ENCODE assay signal across 9 cellular contexts in the genomic region with DNA sequence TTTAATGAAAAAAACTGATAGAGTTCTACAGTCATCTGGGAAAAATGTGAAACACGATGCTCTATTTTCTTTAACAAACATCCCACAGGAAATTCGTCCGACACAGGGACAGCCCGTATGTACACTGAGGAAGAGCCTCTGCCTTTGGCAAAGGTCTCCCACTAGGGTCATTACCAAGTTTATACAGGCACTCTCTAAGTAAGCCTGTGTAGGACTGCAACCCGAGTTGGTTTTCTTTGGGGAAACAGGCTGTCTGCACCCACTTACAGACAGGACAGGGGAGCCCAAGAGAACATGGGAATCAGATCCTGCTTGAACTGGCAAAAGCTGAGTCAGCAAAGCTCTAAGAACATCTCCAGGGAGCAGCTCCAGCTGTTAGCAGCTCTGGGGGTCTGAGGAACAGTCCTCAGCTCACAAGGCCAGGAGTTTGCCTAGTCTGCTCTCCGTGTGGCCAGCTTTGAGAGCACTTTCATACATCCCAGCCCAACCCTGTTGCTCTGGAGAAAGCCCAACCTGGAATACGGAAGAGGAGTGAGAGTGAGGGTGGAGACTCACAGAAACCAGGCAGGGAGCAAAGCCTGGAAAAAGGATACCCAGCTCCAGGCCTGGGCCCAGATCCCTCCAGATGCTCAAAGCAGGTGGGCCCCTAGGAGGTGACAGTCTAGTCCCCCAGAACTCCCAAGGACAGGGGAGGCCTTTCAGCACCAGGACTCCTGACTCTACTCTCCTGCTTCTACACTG. TPM values are rescaled to one million over a fixed set of nuclear protein-coding genes. Genes with fewer than 3 reads are reported as not detected.
DNase-seq lines count a peak whose midpoint lies in the region; ATAC-seq and TF ChIP-seq lines count a peak whose summit lies in the region.
"Had no signal": no experiment of that assay in that cellular context is flagged by ENCODE, and none has a peak within 500 bp of the region (broad histone marks: within the 10 kb centered on the region; RNA-seq: fewer than 3 reads in every experiment).

No MANE protein-coding gene starts in this region.

- peaks cover 13 to 14% of the 10 kb centered on the region in 2 donors for H3K4me1 ChIP-seq in neuronal stem cell (ENCODE audit: control insufficient read depth in 2 of 2, insufficient read depth in 1 of 2, low read depth in 1 of 2, low read length in 2 of 2)

- H3K4me2 ChIP-seq in neuronal stem cell (ENCODE audit: insufficient read depth, low read length, poor library complexity, severe bottlenecking): no peak overlapping the region

- H3K14ac ChIP-seq in neuronal stem cell (ENCODE audit: low read length): no peak overlapping the region

- H3K27me3 ChIP-seq in neuronal stem cell (ENCODE audit: control insufficient read depth in 3 of 3, insufficient read depth in 3 of 3, low read depth in 1 of 3, low read length in 3 of 3): peaks cover 0 to 19% (median 0%) of the 10 kb centered on the region in 3 experiments

- no peak overlapping the region for H2BK12ac ChIP-seq in neuronal stem cell (ENCODE audit: low read length)

- no peaks in the 10 kb centered on the region for H3K9me3 ChIP-seq in neuronal stem cell (replicated peaks in 1 of 2; ENCODE audit: control insufficient read depth in 2 of 2, insufficient read depth in 1 of 2, low read depth in 1 of 2, low read length in 2 of 2)

- POLR2A ChIA-PET in WTC11 (lab: Charles Lee): interaction anchor here (0.5 to 1.0 kb wide), 3 partner anchors 13 to 226 kb away, joined by 3 read pairs; no protein-coding TSS in a partner anchor

- no peak overlapping the region for H3K27ac ChIP-seq in neuronal stem cell (replicated peaks; ENCODE audit: low read length)

- no peak overlapping the region for H2AK5ac ChIP-seq in neuronal stem cell (ENCODE audit: low read depth, low read length)

- peak; percentile 62 for ATAC-seq in WTC11
- no peak for ATAC-seq in GM21529 (IDR thresholded peaks at IDR 0.05; ENCODE audit: unreplicated experiment)
- ATAC-seq in HG02642 (IDR thresholded peaks at IDR 0.05; ENCODE audit: poor library complexity, unreplicated experiment): no peak

- no peak overlapping the region for H3K4ac ChIP-seq in neuronal stem cell (ENCODE audit: low read length)

- no peak overlapping the region for H4K91ac ChIP-seq in neuronal stem cell (ENCODE audit: low read depth, low read length, poor library complexity)

- H3K4me1 Mint-ChIP-seq in CD14-positive monocyte (peaks cover 41% of the 10 kb centered on the region), WTC11 (peaks cover 27% of the 10 kb centered on the region)

- H3K27me3 Mint-ChIP-seq in CD14-positive monocyte (ENCODE audit: low read depth in 3 of 3): no peaks in the 10 kb centered on the region
- peaks cover 6% of the 10 kb centered on the region for H3K27me3 Mint-ChIP-seq in WTC11 (ENCODE audit: low read depth)

- H3K4me3 ChIP-seq in foreskin fibroblast (ENCODE audit: low read depth in 1 of 2, low read length in 2 of 2) (peak overlapping the region; percentile 56 to 92), neuronal stem cell (ENCODE audit: low read length in 2 of 2) (no peak overlapping the region)

- H3K36me3 Mint-ChIP-seq in CD14-positive monocyte (peaks cover 7 to 8% of the 10 kb centered on the region in 2 donors), WTC11 (peaks cover 2% of the 10 kb centered on the region; the same call in 1 of the 2 replicates)

- H3K9ac ChIP-seq in neuronal stem cell (ENCODE audit: low read depth, low read length, poor library complexity): no peak overlapping the region

- no peak overlapping the region for H3K18ac ChIP-seq in neuronal stem cell (ENCODE audit: low read length)

- H2BK120ac ChIP-seq in neuronal stem cell (ENCODE audit: low read depth, low read length): no peak overlapping the region

- H3K27ac Mint-ChIP-seq in CD14-positive monocyte (peak overlapping the region in 4 of 7 donors; percentile 0 to 90 (median 57)), WTC11 (peak overlapping the region; percentile 78)

- no peak overlapping the region for H2BK5ac ChIP-seq in neuronal stem cell (ENCODE audit: low read length)

- H4K8ac ChIP-seq in neuronal stem cell (ENCODE audit: low read depth, low read length): no peak overlapping the region

- H2BK15ac ChIP-seq in neuronal stem cell (ENCODE audit: low read length): no peak overlapping the region

- TF ChIP-seq CTCF in CD14-positive monocyte (IDR thresholded peaks at IDR 0.05) (no peak), WTC11 (IDR thresholded peaks at IDR 0.05) (no peak), foreskin fibroblast (IDR thresholded peaks at IDR 0.05; ENCODE audit: low read depth, low read length) (no peak)

- H3K4me3 Mint-ChIP-seq in CD14-positive monocyte (peak overlapping the region; percentile 91 to 99), WTC11 (peak overlapping the region; percentile 96)

- peaks cover 0 to 2% (median 0%) of the 10 kb centered on the region in 7 donors for H3K9me3 Mint-ChIP-seq in CD14-positive monocyte
- no peaks in the 10 kb centered on the region for H3K9me3 Mint-ChIP-seq in WTC11

- no peaks in the 10 kb centered on the region for H3K36me3 ChIP-seq in neuronal stem cell (replicated peaks in 1 of 2; ENCODE audit: control insufficient read depth in 2 of 2, insufficient read depth in 2 of 2, low read length in 2 of 2)

- H3K23ac ChIP-seq in neuronal stem cell (ENCODE audit: low read depth, low read length, poor library complexity): no peak overlapping the region

- H2AFZ ChIP-seq in neuronal stem cell (ENCODE audit: low read length): no peak overlapping the region

- no peak for DNase-seq in CD14-positive monocyte (ENCODE audit: low spot score)
- peak; percentile 92 for DNase-seq in HS-27A (ENCODE audit: low read depth)
- DNase-seq in WTC11 (ENCODE audit: low spot score): peak; percentile 33
- DNase-seq in foreskin fibroblast: peak; percentile 88 to 89
- DNase-seq in neuronal stem cell (ENCODE audit: low spot score): peak; percentile 32
- no peak for DNase-seq in SKM-1 treated with dmso at 0.1 percent for 144 hours (lab: John Stamatoyannopoulos, UW; ENCODE audit: unreplicated experiment)

- WGBS in neuronal stem cell (ENCODE audit: extremely low coverage in 2 of 2, insufficient read length in 2 of 2, insufficient replicate concordance in 1 of 2), 2 donors: no CpG with 5 or more reads among the region's 7 CpGs

- H3K79me1 ChIP-seq in neuronal stem cell (ENCODE audit: low read depth, low read length): no peaks in the 10 kb centered on the region

- CTCF ChIA-PET in WTC11 (lab: Charles Lee): interaction anchor here (0.8 to 1.7 kb wide), 7 partner anchors 14 to 116 kb away, joined by 3 to 12 read pairs (median 5); no protein-coding TSS in a partner anchor

- intact Hi-C loops in CD14-positive monocyte (cut with micrococcal nuclease): no loop called here

TF ChIP-seq in WTC11, 78 proteins besides CTCF, POLR2A, EP300 and RAD21:
- TF ChIP-seq HMGXB4 (CRISPR knock-in tag; IDR thresholded peaks at IDR 0.05) (no peak), MXD4 (CRISPR knock-in tag; IDR thresholded peaks at IDR 0.05; ENCODE audit: borderline replicate concordance) (no peak), PRDM15 (CRISPR knock-in tag; IDR thresholded peaks at IDR 0.05) (peak; percentile 98), ZNF423 (CRISPR knock-in tag; IDR thresholded peaks at IDR 0.05) (0 out of 2 replicates have a peak, but pooled peaks have one; percentile 18)

RNA-seq across cellular contexts. Expression of gene TBC1D2B, which starts 1.9 kb away (rescaled TPM):
- polyA plus RNA-seq in CD14-positive monocyte: 1 to 10 TPM; 5.9 to 6.2 TPM
- 15.2 to 18.3 TPM (median 16.8 TPM) in 3 replicates for total RNA-seq in WTC11 (2021)
- polyA plus RNA-seq in neuronal stem cell (2013, experiment 1 of 2): 8.2 TPM
- polyA plus RNA-seq in neuronal stem cell (2013, experiment 2 of 2): 8.4 TPM

RNA-seq across cellular contexts. Expression of gene SH2D7, which starts 16.7 kb away (rescaled TPM):
- not detected for polyA plus RNA-seq in CD14-positive monocyte
- total RNA-seq in WTC11 (2021): not detected in 3 replicates
- not detected for polyA plus RNA-seq in neuronal stem cell (2013, experiment 1 of 2)
- not detected for polyA plus RNA-seq in neuronal stem cell (2013, experiment 2 of 2)
- total RNA-seq: subcutaneous adipose tissue had no signal

RNA-seq across cellular contexts. Expression of gene CIB2, which starts 55.6 kb away (rescaled TPM):
- polyA plus RNA-seq in CD14-positive monocyte: under 1 TPM; 0.51 to 0.75 TPM
- total RNA-seq in WTC11 (2021): 45.2 to 56.4 TPM (median 56.2 TPM) in 3 replicates
- polyA plus RNA-seq in neuronal stem cell (2013, experiment 1 of 2): 47.7 TPM
- 46.0 TPM for polyA plus RNA-seq in neuronal stem cell (2013, experiment 2 of 2)

Comparison
In these comparisons a context has a peak if more than half of its experiments do, and no peak if none do; other contexts are left out.
1. DNase-seq: peak in HS-27A (single experiment), WTC11 (single experiment), foreskin fibroblast (2 of 2) and neuronal stem cell (single experiment); none in CD14-positive monocyte (single experiment) and SKM-1 treated with dmso at 0.1 percent for 144 hours (single experiment).
2. H3K4me3 ChIP-seq: peak in foreskin fibroblast (2 of 2); none in neuronal stem cell (0 of 2).